Comparison of ENCODE assay signal across 9 cellular contexts in genomic region chr3:115659253-115659652, GRCh38. TPM values are rescaled to one million over a fixed set of nuclear protein-coding genes. Genes with fewer than 3 reads are reported as not detected.
A peak's percentile ranks its signal among the peaks of the same experiment; 100 is the strongest.
DNase-seq lines count a peak whose midpoint lies in the region; ATAC-seq, FAIRE-seq and TF ChIP-seq lines count a peak whose summit lies in the region.
"Had no signal": no experiment of that assay in that cellular context is flagged by ENCODE, and none has a peak within 500 bp of the region (broad histone marks: within the 10 kb centered on the region; RNA-seq: fewer than 3 reads in every experiment).

No MANE protein-coding gene starts in this region.

- no peak overlapping the region for H3K27ac ChIP-seq in PC-9
- peak overlapping the region; percentile 90 for H3K27ac ChIP-seq in stomach smooth muscle (ENCODE audit: low read length)

- H3K4me1 ChIP-seq in PC-9 (replicated peaks; ENCODE audit: insufficient read depth): peaks cover 6% of the 10 kb centered on the region; the same call in 1 of the 2 replicates
- H3K4me1 ChIP-seq in stomach smooth muscle (ENCODE audit: control insufficient read depth, insufficient read depth, low read length): peaks cover 6% of the 10 kb centered on the region

- no TSS peak for BruUV-seq in PC-9 (replicated peaks; lab: Mats Ljungman, UMichigan)

- peaks cover 72% of the 10 kb centered on the region for H3K4me1 Mint-ChIP-seq in glutamatergic neuron (ENCODE audit: low read depth, unreplicated experiment)

- no peaks in the 10 kb centered on the region for H3K9me2 ChIP-seq in PC-9 (ENCODE audit: insufficient read depth)

- no peak for TF ChIP-seq POLR2A in GM12892 (IDR thresholded peaks at IDR 0.05; ENCODE audit: low read depth, low read length)

- peak overlapping the region; percentile 89 to 98 for H3K9ac ChIP-seq in stomach smooth muscle (ENCODE audit: low read length in 2 of 2)

- DNase-seq in GM12892 (ENCODE audit: insufficient read length): no peak
- DNase-seq in PC-9: no peak
- no peak for DNase-seq in glutamatergic neuron
- no peak for DNase-seq in OCI-M1 (lab: John Stamatoyannopoulos, UW)
- no peak for DNase-seq in H7

- H2AFZ ChIP-seq in PC-9: no peak overlapping the region

- intact Hi-C loops in PC-9 (cut with micrococcal nuclease; ENCODE audit: unreplicated experiment): loop anchor here (2.0 kb wide), 1 partner anchor 510 kb away; no protein-coding TSS in a partner anchor

- H4K20me1 ChIP-seq in PC-9 (ENCODE audit: insufficient read depth): no peaks in the 10 kb centered on the region

- H3K27ac Mint-ChIP-seq in glutamatergic neuron (ENCODE audit: unreplicated experiment): peak overlapping the region; percentile 100

- POLR2A ChIA-PET in PC-9 (lab: Charles Lee; ENCODE audit: unreplicated experiment): no interaction called here

- H3K4me3 ChIP-seq in PC-9: no peak overlapping the region
- H3K4me3 ChIP-seq in stomach smooth muscle (ENCODE audit: low read length in 2 of 2): peak overlapping the region; percentile 85 to 87
- H3K4me3 ChIP-seq in H7 (ENCODE audit: insufficient read depth, low read depth, low read length): no peak overlapping the region; the same call in 1 of the 2 replicates

- TF ChIP-seq CTCF in PC-9 (conservative IDR thresholded peaks at IDR 0.05) (no peak), glutamatergic neuron (IDR thresholded peaks at IDR 0.05; ENCODE audit: partially characterized antibody, unreplicated experiment) (no peak)

- peak overlapping the region; percentile 81; the same call in 1 of the 2 replicates for H3K4me2 ChIP-seq in PC-9

- H3K79me2 ChIP-seq in PC-9 (ENCODE audit: low read depth): no peaks in the 10 kb centered on the region

- no peaks in the 10 kb centered on the region for H3K36me3 ChIP-seq in PC-9 (ENCODE audit: low read depth)
- H3K36me3 ChIP-seq in stomach smooth muscle (ENCODE audit: control insufficient read depth in 2 of 2, insufficient read depth in 2 of 2, low read length in 2 of 2): no peaks in the 10 kb centered on the region
- H3K36me3 ChIP-seq in H7 (replicated peaks; ENCODE audit: control insufficient read depth, insufficient read depth, low read length): no peaks in the 10 kb centered on the region

- H3K9me3 ChIP-seq in PC-9 (ENCODE audit: insufficient read depth, low read depth) (no peaks in the 10 kb centered on the region), stomach smooth muscle (ENCODE audit: control insufficient read depth in 2 of 2, low read length in 2 of 2) (no peaks in the 10 kb centered on the region)

- peak; percentile 86 for FAIRE-seq in GM12892 (lab: Jason Lieb, UNC)

- H3F3A ChIP-seq in PC-9 (ENCODE audit: insufficient read depth, low read depth): no peaks in the 10 kb centered on the region

- H3K27me3 ChIP-seq in PC-9 (ENCODE audit: insufficient read depth, low read depth) (no peaks in the 10 kb centered on the region), stomach smooth muscle (ENCODE audit: control insufficient read depth in 1 of 2, insufficient read depth in 2 of 2, low read length in 2 of 2) (no peaks in the 10 kb centered on the region), H7 (ENCODE audit: control insufficient read depth, insufficient read depth, low read length) (no peaks in the 10 kb centered on the region)

- CTCF ChIA-PET in PC-9 (lab: Charles Lee): no interaction called here

- H3K27me3 Mint-ChIP-seq in glutamatergic neuron (ENCODE audit: unreplicated experiment): peaks cover 5% of the 10 kb centered on the region

- H3K36me3 Mint-ChIP-seq in glutamatergic neuron (ENCODE audit: unreplicated experiment): no peaks in the 10 kb centered on the region

- peaks cover 4% of the 10 kb centered on the region for H3K9me3 Mint-ChIP-seq in glutamatergic neuron (ENCODE audit: unreplicated experiment)

- peak; percentile 13 for ATAC-seq in GM21619 (IDR thresholded peaks at IDR 0.05; ENCODE audit: unreplicated experiment)
- no peak for ATAC-seq in GM18861 (IDR thresholded peaks at IDR 0.05; ENCODE audit: unreplicated experiment)

- H3K4me3 Mint-ChIP-seq in glutamatergic neuron (ENCODE audit: unreplicated experiment): peak overlapping the region; percentile 85

RNA-seq across cellular contexts. Expression of gene GAP43, which starts 35.9 kb away (rescaled TPM):
- not detected for polyA plus RNA-seq in GM12892 (2012; ENCODE audit: missing spikeins)
- total RNA-seq in PC-9 (2021) (not detected in 2 replicates), glutamatergic neuron (ENCODE audit: unreplicated experiment) (684 TPM)
- total RNA-seq in H7 (2014; rRNA removed; shearing (Covaris generic)): 24.8 and 26.4 TPM in 2 replicates
- total RNA-seq: SK-MEL-5 had no signal

Comparison
In these comparisons a context has a peak if more than half of its experiments do, and no peak if none do; other contexts are left out.
1. H3K4me3 ChIP-seq: peak in stomach smooth muscle (2 of 2); none in PC-9 (single experiment) and H7 (single experiment).
2. RNA of gene GAP43, which starts 35.9 kb away (total RNA-seq): 684 TPM in glutamatergic neuron (single experiment); 24.8 to 26.4 TPM in H7 and not detected in PC-9; every median in the first group is over 10 times any median in the second.